ENCODE assay signal across 1 cellular context in genomic region chr15:29818141-29818540, GRCh38.
TF ChIP-seq lines count a peak whose summit lies in the region.

No MANE protein-coding gene starts in this region.

TF ChIP-seq in IMR-90, 13 proteins besides CTCF, POLR2A, EP300 and RAD21:
- TF ChIP-seq NFE2L2 (IDR thresholded peaks at IDR 0.05; ENCODE audit: low read depth, low read length) (no peak), RFX5 (IDR thresholded peaks at IDR 0.05; ENCODE audit: low read depth, low read length) (no peak), BHLHE40 (IDR thresholded peaks at IDR 0.05; ENCODE audit: low read depth, low read length) (no peak), FOS (IDR thresholded peaks at IDR 0.05; ENCODE audit: low read depth, low read length) (no peak), CEBPB (IDR thresholded peaks at IDR 0.05; ENCODE audit: low read depth, low read length) (no peak), MAFK (IDR thresholded peaks at IDR 0.05; ENCODE audit: low read depth, low read length) (no peak), CHD1 (IDR thresholded peaks at IDR 0.05; ENCODE audit: low read depth, low read length) (no peak), RCOR1 (IDR thresholded peaks at IDR 0.05; ENCODE audit: insufficient replicate concordance, low read length) (no peak), SMC3 (IDR thresholded peaks at IDR 0.05; ENCODE audit: low read depth, low read length) (no peak), MAZ (IDR thresholded peaks at IDR 0.05; ENCODE audit: borderline replicate concordance, low read depth, low read length) (no peak), USF2 (IDR thresholded peaks at IDR 0.05; ENCODE audit: low read depth, low read length) (no peak), ELK1 (IDR thresholded peaks at IDR 0.05; ENCODE audit: borderline replicate concordance, low read depth, low read length) (no peak), MXI1 (IDR thresholded peaks at IDR 0.05; ENCODE audit: borderline replicate concordance, low read depth, low read length) (no peak)
